Comparison of ENCODE assay signal across 20 cellular contexts in the genomic region with DNA sequence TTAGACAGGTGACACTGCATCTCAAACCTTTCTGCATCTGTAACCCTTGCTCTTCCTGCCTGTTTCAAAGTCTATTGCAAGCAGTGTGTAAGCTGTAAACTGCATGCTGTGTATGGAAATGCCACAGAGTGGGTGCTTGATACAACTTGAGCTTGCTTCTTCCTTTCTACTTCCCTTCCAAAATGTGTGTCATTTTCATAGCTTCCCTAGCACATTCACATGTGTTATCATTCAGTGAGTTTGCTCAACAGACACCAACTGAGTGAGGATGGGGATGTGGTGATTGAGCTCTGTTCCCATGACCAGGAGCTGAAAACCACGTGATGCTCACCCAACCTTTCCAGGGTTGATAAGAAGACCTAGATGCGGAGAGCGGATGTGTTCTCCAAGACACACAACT.
"Had no signal": no experiment of that assay in that cellular context is flagged by ENCODE, and none has a peak within 500 bp of the region (broad histone marks: within the 10 kb centered on the region; RNA-seq: fewer than 3 reads in every experiment).

No MANE protein-coding gene starts in this region.

- H3K9me3 ChIP-seq: adrenal gland, esophagus squamous epithelium, gastrocnemius medialis, sigmoid colon, thoracic aorta, upper lobe of right lung had no signal

- FAIRE-seq: endothelial cell of umbilical vein, kidney had no signal

- H3K36me3 ChIP-seq: adrenal gland, esophagus squamous epithelium, gastrocnemius medialis, sigmoid colon, thoracic aorta, upper lobe of right lung had no signal

- H3K4me1 ChIP-seq: gastrocnemius medialis, sigmoid colon, upper lobe of right lung had no signal

- ATAC-seq: activated naive CD4-positive, alpha-beta T cell treated with anti-CD3 and anti-CD28 coated beads, Interleukin-2, amount 50 U/mL, for 72 hours; gastrocnemius medialis; left lobe of liver; stimulated activated memory B cell treated with anti-CD40 and anti-IgM and Interleukin-4, amounts not matched to agents 10 μg/mL and 1 μg/mL and 100 μg/mL, for 72 hours; upper lobe of right lung had no signal

- H3K27me3 ChIP-seq: adrenal gland, esophagus squamous epithelium, gastrocnemius medialis, sigmoid colon, upper lobe of right lung had no signal

- H3K27ac ChIP-seq: adrenal gland, gastrocnemius medialis, sigmoid colon, thoracic aorta, upper lobe of right lung had no signal

- H3K4me3 ChIP-seq: adrenal gland, esophagus squamous epithelium, gastrocnemius medialis, sigmoid colon, thoracic aorta, upper lobe of right lung had no signal

- DNase-seq: activated CD4-positive, alpha-beta T cell treated with anti-CD3 and anti-CD28 coated beads for 1 hour; activated CD4-positive, alpha-beta T cell treated with anti-CD3 and anti-CD28 coated beads, Interleukin-2, amount 50 U/mL, for 48 hours; activated gamma-delta T cell treated with Interleukin-2 at 50 U/mL for 16 hours; activated T-cell treated with anti-CD3 and anti-CD28 coated beads for 4 hours; effector CD8-positive, alpha-beta T cell; esophagus squamous epithelium; gastrocnemius medialis; head of caudate nucleus; kidney; midbrain; nephron progenitor cell; sigmoid colon; stimulated activated CD4-positive, alpha-beta T cell treated with anti-CD3 and anti-CD28 coated beads, Interleukin-4, amount 100 ng/mL, for 4 hours; upper lobe of right lung had no signal
